17 cellular contexts compared by ENCODE assay signal in genomic region chr1:84605157-84605556, GRCh38.
"Had no signal": no experiment of that assay in that cellular context is flagged by ENCODE, and none has a peak within 500 bp of the region (broad histone marks: within the 10 kb centered on the region; RNA-seq: fewer than 3 reads in every experiment).

No MANE protein-coding gene starts in this region.

- H3K9me3 ChIP-seq: right atrium auricular region had no signal

- ATAC-seq: activated CD8-positive, alpha-beta T cell treated with anti-CD3 and anti-CD28 coated beads for 36 hours; activated T-helper 17 cell treated with anti-CD3 and anti-CD28 coated beads, Interleukin-2, amount 50 U/mL, for 72 hours; stimulated activated naive CD8-positive, alpha-beta T cell treated with anti-CD3 and anti-CD28 coated beads, Interleukin-15, amount 100 ng/mL, for 72 hours had no signal

- H3K4me1 ChIP-seq: upper lobe of right lung had no signal

- H3K4me1 Mint-ChIP-seq: brain, nephron progenitor cell had no signal

- DNase-seq: activated CD4-positive, alpha-beta T cell treated with anti-CD3 and anti-CD28 coated beads, Interleukin-2, amount 10 ng/mL, durations not matched to agents 24 days and 14 days; activated CD8-positive, alpha-beta T cell treated with anti-CD3 and anti-CD28 coated beads for 36 hours; activated naive CD4-positive, alpha-beta T cell treated with anti-CD3 and anti-CD28 coated beads for 36 hours; activated T-cell treated with anti-CD3 and anti-CD28 coated beads, Interleukin-2, amount 50 U/mL, for 1 hour; central memory CD4-positive, alpha-beta T cell; head of caudate nucleus; midbrain; nephron progenitor cell; occipital lobe; stimulated activated naive CD8-positive, alpha-beta T cell treated with anti-CD3 and anti-CD28 coated beads, Interleukin-15, amount 100 ng/mL, for 72 hours; upper lobe of right lung had no signal

- FAIRE-seq: colon had no signal

- H3K4me3 Mint-ChIP-seq: activated CD4-positive, alpha-beta T cell treated with anti-CD3 and anti-CD28 coated beads, Interleukin-2, amount 10 ng/mL, durations not matched to agents 24 days and 14 days; activated CD8-positive, alpha-beta T cell treated with anti-CD3 and anti-CD28 coated beads for 36 hours; activated naive CD4-positive, alpha-beta T cell treated with anti-CD3 and anti-CD28 coated beads for 36 hours; activated T-helper 17 cell treated with anti-CD3 and anti-CD28 coated beads, Interleukin-2, amount 50 U/mL, for 72 hours; nephron progenitor cell; stimulated activated naive CD8-positive, alpha-beta T cell treated with anti-CD3 and anti-CD28 coated beads, Interleukin-15, amount 100 ng/mL, for 72 hours had no signal

- H3K36me3 ChIP-seq: right atrium auricular region, upper lobe of right lung had no signal

- H3K27ac Mint-ChIP-seq: activated CD4-positive, alpha-beta T cell treated with anti-CD3 and anti-CD28 coated beads, Interleukin-2, amount 10 ng/mL, durations not matched to agents 24 days and 14 days; activated CD8-positive, alpha-beta T cell treated with anti-CD3 and anti-CD28 coated beads for 36 hours; activated naive CD4-positive, alpha-beta T cell treated with anti-CD3 and anti-CD28 coated beads for 36 hours; activated T-helper 17 cell treated with anti-CD3 and anti-CD28 coated beads, Interleukin-2, amount 50 U/mL, for 72 hours; nephron progenitor cell; progenitor cell of endocrine pancreas; stimulated activated naive CD8-positive, alpha-beta T cell treated with anti-CD3 and anti-CD28 coated beads, Interleukin-15, amount 100 ng/mL, for 72 hours had no signal

- H3K4me3 ChIP-seq: lung, upper lobe of right lung had no signal

- H3K27me3 Mint-ChIP-seq: activated CD4-positive, alpha-beta T cell treated with anti-CD3 and anti-CD28 coated beads, Interleukin-2, amount 10 ng/mL, durations not matched to agents 24 days and 14 days; activated CD8-positive, alpha-beta T cell treated with anti-CD3 and anti-CD28 coated beads for 36 hours; brain; progenitor cell of endocrine pancreas; stimulated activated naive CD8-positive, alpha-beta T cell treated with anti-CD3 and anti-CD28 coated beads, Interleukin-15, amount 100 ng/mL, for 72 hours had no signal

- H3K27me3 ChIP-seq: right atrium auricular region, upper lobe of right lung had no signal

- H3K27ac ChIP-seq: upper lobe of right lung had no signal
